ENCODE assay signal across 1 cellular context in the genomic region with DNA sequence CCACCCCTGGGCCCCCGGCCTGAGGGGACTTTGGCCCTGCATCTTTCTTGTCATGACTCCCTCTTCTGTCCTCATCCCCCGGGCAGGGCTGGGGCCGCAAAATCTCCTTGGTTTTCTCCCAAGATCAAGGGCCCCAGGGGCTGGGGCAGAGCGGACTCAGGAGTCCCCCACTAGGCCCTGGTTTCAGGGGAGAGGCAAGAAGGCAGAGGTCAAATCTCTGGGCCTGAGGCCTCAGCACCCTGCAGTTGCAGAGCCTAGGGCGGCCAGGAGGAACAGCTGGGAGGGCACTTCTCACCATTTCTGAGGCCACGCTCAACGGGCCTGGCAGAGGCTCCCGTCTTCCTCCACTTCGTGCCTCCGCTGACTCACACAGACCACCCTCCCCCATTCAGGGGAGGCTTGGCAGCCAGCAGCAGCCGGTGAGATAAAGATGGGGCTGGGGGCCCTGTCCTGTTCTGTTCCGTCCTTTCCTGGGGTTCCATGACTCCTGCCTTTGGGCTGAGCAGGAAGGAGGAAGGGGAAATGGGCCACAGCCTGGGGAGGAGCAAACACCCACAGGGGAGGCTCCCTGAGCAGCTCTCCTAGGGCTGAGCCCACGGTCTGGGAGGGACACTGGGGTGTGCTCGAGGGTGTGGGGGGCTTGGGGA.
A peak's percentile ranks its signal among the peaks of the same experiment; 100 is the strongest.
TF ChIP-seq lines count a peak whose summit lies in the region.

No MANE protein-coding gene starts in this region.

TF ChIP-seq in endothelial cell of umbilical vein, 7 proteins besides CTCF, POLR2A, EP300 and RAD21:
- TF ChIP-seq MYC (IDR thresholded peaks at IDR 0.05; ENCODE audit: low read depth, low read length) (no peak), FOS (IDR thresholded peaks at IDR 0.05; ENCODE audit: borderline replicate concordance, insufficient read depth, low read length) (peak; percentile 72), JUN (IDR thresholded peaks at IDR 0.05; ENCODE audit: borderline replicate concordance, insufficient read depth, insufficient read length, low read depth) (peak; percentile 9)
